8 cellular contexts compared by ENCODE assay signal in genomic region chr11:44911031-44911814, GRCh38. TPM values are rescaled to one million over a fixed set of nuclear protein-coding genes. Genes with fewer than 3 reads are reported as not detected.
DNase-seq lines count a peak whose midpoint lies in the region; ATAC-seq and TF ChIP-seq lines count a peak whose summit lies in the region.

No MANE protein-coding gene starts in this region.

- H3K9ac ChIP-seq in ES-I3 (ENCODE audit: low read depth, low read length) (peak overlapping the region; percentile 34), liver (ENCODE audit: low read depth in 1 of 2, low read length in 2 of 2) (no peak overlapping the region)

- no peaks in the 10 kb centered on the region for H3K27me3 ChIP-seq in liver (ENCODE audit: control insufficient read depth in 4 of 4, insufficient read depth in 4 of 4, low read length in 3 of 4)

- intact Hi-C loops in activated CD4-positive, alpha-beta T cell treated with anti-CD3 and anti-CD28 coated beads, Interleukin-2, amount 10 ng/mL, durations not matched to agents 24 days and 14 days (cut with micrococcal nuclease): loop anchor here (1.0 to 2.0 kb wide), 4 partner anchors 184 to 354 kb away; no protein-coding TSS in a partner anchor

- no peak overlapping the region for H3K27ac ChIP-seq in liver (ENCODE audit: low read depth in 1 of 2, low read length in 2 of 2)

- no peak overlapping the region for H3K4me3 ChIP-seq in liver (ENCODE audit: low read depth in 1 of 3, low read length in 3 of 3)

- H3K9me3 ChIP-seq in ES-I3 (ENCODE audit: control insufficient read depth, insufficient read depth, low read length): no peaks in the 10 kb centered on the region
- H3K9me3 ChIP-seq in liver (ENCODE audit: control insufficient read depth in 4 of 4, low read length in 3 of 4): no peaks in the 10 kb centered on the region

- 24% methylated on average over 24 of the region's 24 CpGs for WGBS in liver

- H3K4me1 Mint-ChIP-seq in activated CD4-positive, alpha-beta T cell treated with anti-CD3 and anti-CD28 coated beads, Interleukin-2, amount 10 ng/mL, durations not matched to agents 24 days and 14 days: peaks cover 4% of the 10 kb centered on the region

- peak; percentile 51 for DNase-seq in NCI-H524 treated with DMSO at 0.1 percent for 48 hours (lab: John Stamatoyannopoulos, UW)
- DNase-seq in activated CD4-positive, alpha-beta T cell treated with anti-CD3 and anti-CD28 coated beads, Interleukin-2, amount 10 ng/mL, durations not matched to agents 24 days and 14 days: peak; percentile 95
- peak; percentile 91 for DNase-seq in dedifferentiated amniotic fluid mesenchymal stem cell (ENCODE audit: extremely low spot score)
- DNase-seq in stimulated activated CD4-positive, alpha-beta T cell treated with anti-CD3 and anti-CD28 coated beads, Interleukin-4, amount 100 ng/mL, for 48 hours (ENCODE audit: low read depth in 2 of 2): peak; percentile 79 to 94

- ATAC-seq in HG03432 (IDR thresholded peaks at IDR 0.05; ENCODE audit: unreplicated experiment) (peak; percentile 59), HG03097 (IDR thresholded peaks at IDR 0.05; ENCODE audit: low FRiP score, unreplicated experiment) (no peak)

- H3K9me3 Mint-ChIP-seq in activated CD4-positive, alpha-beta T cell treated with anti-CD3 and anti-CD28 coated beads, Interleukin-2, amount 10 ng/mL, durations not matched to agents 24 days and 14 days: no peaks in the 10 kb centered on the region

- TF ChIP-seq RAD21 in liver (IDR thresholded peaks at IDR 0.05): peak; percentile 78 to 84

- H3K27ac Mint-ChIP-seq in activated CD4-positive, alpha-beta T cell treated with anti-CD3 and anti-CD28 coated beads, Interleukin-2, amount 10 ng/mL, durations not matched to agents 24 days and 14 days: no peak overlapping the region

- peak; percentile 81 for TF ChIP-seq CTCF in liver (IDR thresholded peaks at IDR 0.05; ENCODE audit: low read depth, low read length, missing input control)

- H3K4me1 ChIP-seq in ES-I3 (ENCODE audit: insufficient read depth, low read length) (peaks cover 16% of the 10 kb centered on the region), liver (ENCODE audit: control insufficient read depth in 4 of 4, insufficient read depth in 4 of 4, low read length in 3 of 4) (peaks cover 0 to 12% (median 8%) of the 10 kb centered on the region in 4 donors)

- no peaks in the 10 kb centered on the region for H3K27me3 Mint-ChIP-seq in activated CD4-positive, alpha-beta T cell treated with anti-CD3 and anti-CD28 coated beads, Interleukin-2, amount 10 ng/mL, durations not matched to agents 24 days and 14 days

- H3K36me3 Mint-ChIP-seq in activated CD4-positive, alpha-beta T cell treated with anti-CD3 and anti-CD28 coated beads, Interleukin-2, amount 10 ng/mL, durations not matched to agents 24 days and 14 days (ENCODE audit: low read depth): no peaks in the 10 kb centered on the region

- no peak overlapping the region for H3K4me3 Mint-ChIP-seq in activated CD4-positive, alpha-beta T cell treated with anti-CD3 and anti-CD28 coated beads, Interleukin-2, amount 10 ng/mL, durations not matched to agents 24 days and 14 days

- H3K36me3 ChIP-seq in ES-I3 (ENCODE audit: insufficient read depth, low read length) (no peaks in the 10 kb centered on the region; the same call in 1 of the 2 replicates), liver (ENCODE audit: control insufficient read depth in 4 of 4, insufficient read depth in 3 of 4, low read depth in 1 of 4, low read length in 3 of 4) (no peaks in the 10 kb centered on the region)

TF ChIP-seq in liver, 16 proteins besides CTCF, POLR2A, EP300 and RAD21:
- TF ChIP-seq GABPA (IDR thresholded peaks at IDR 0.05 in 1 of 2, conservative IDR thresholded peaks at IDR 0.05 in 1 of 2): no peak
- no peak for TF ChIP-seq TAF1 (conservative IDR thresholded peaks at IDR 0.05)
- TF ChIP-seq ZBTB33 (IDR thresholded peaks at IDR 0.05): no peak
- TF ChIP-seq EGR1 (IDR thresholded peaks at IDR 0.05; ENCODE audit: low read depth in 2 of 2): no peak
- no peak for TF ChIP-seq ATF3 (IDR thresholded peaks at IDR 0.05)
- TF ChIP-seq FOXA1 (IDR thresholded peaks at IDR 0.05): no peak
- no peak for TF ChIP-seq RXRA (IDR thresholded peaks at IDR 0.05)
- no peak for TF ChIP-seq NR2F2 (IDR thresholded peaks at IDR 0.05)
- no peak for TF ChIP-seq HNF4A (conservative IDR thresholded peaks at IDR 0.05)
- no peak for TF ChIP-seq FOXA2 (IDR thresholded peaks at IDR 0.05)
- TF ChIP-seq, protein P1, sequence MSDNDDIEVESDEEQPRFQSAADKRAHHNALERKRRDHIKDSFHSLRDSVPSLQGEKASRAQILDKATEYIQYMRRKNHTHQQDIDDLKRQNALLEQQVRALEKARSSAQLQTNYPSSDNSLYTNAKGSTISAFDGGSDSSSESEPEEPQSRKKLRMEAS (IDR thresholded peaks at IDR 0.05): no peak
- TF ChIP-seq, protein P2, sequence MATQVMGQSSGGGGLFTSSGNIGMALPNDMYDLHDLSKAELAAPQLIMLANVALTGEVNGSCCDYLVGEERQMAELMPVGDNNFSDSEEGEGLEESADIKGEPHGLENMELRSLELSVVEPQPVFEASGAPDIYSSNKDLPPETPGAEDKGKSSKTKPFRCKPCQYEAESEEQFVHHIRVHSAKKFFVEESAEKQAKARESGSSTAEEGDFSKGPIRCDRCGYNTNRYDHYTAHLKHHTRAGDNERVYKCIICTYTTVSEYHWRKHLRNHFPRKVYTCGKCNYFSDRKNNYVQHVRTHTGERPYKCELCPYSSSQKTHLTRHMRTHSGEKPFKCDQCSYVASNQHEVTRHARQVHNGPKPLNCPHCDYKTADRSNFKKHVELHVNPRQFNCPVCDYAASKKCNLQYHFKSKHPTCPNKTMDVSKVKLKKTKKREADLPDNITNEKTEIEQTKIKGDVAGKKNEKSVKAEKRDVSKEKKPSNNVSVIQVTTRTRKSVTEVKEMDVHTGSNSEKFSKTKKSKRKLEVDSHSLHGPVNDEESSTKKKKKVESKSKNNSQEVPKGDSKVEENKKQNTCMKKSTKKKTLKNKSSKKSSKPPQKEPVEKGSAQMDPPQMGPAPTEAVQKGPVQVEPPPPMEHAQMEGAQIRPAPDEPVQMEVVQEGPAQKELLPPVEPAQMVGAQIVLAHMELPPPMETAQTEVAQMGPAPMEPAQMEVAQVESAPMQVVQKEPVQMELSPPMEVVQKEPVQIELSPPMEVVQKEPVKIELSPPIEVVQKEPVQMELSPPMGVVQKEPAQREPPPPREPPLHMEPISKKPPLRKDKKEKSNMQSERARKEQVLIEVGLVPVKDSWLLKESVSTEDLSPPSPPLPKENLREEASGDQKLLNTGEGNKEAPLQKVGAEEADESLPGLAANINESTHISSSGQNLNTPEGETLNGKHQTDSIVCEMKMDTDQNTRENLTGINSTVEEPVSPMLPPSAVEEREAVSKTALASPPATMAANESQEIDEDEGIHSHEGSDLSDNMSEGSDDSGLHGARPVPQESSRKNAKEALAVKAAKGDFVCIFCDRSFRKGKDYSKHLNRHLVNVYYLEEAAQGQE (IDR thresholded peaks at IDR 0.05): no peak
- TF ChIP-seq SP1 (IDR thresholded peaks at IDR 0.05): no peak
- TF ChIP-seq YY1 (IDR thresholded peaks at IDR 0.05): no peak
- TF ChIP-seq HNF4G (IDR thresholded peaks at IDR 0.05): no peak
- TF ChIP-seq JUND (IDR thresholded peaks at IDR 0.05): no peak
TF ChIP-seq in liver: peak in this region for 0.

RNA-seq across cellular contexts. Expression of gene TP53I11, which starts 39.5 kb away (rescaled TPM):
- total RNA-seq in activated CD4-positive, alpha-beta T cell treated with anti-CD3 and anti-CD28 coated beads, Interleukin-2, amount 10 ng/mL, durations not matched to agents 24 days and 14 days: 8.6 and 9.1 TPM in 2 replicates
- total RNA-seq in liver: 1 to 10 TPM; 7.7 to 9.0 TPM
- polyA plus RNA-seq in liver: 10 to 100 TPM in 1 of 2 donors, 1 to 10 TPM in 1; 3.6 to 16.0 TPM
